9 cellular contexts compared by ENCODE assay signal in genomic region chr7:17275749-17276671, GRCh38. TPM values are rescaled to one million over a fixed set of nuclear protein-coding genes. Genes with fewer than 3 reads are reported as not detected.
DNase-seq lines count a peak whose midpoint lies in the region; ATAC-seq and TF ChIP-seq lines count a peak whose summit lies in the region.
"Had no signal": no experiment of that assay in that cellular context is flagged by ENCODE, and none has a peak within 500 bp of the region (broad histone marks: within the 10 kb centered on the region; RNA-seq: fewer than 3 reads in every experiment).

No MANE protein-coding gene starts in this region.

- CTCF ChIA-PET in AG04450 (lab: Charles Lee) = interaction anchor here (0.6 to 2.9 kb wide), 4 partner anchors 22 to 358 kb away, joined by 5 to 22 read pairs (median 8); no protein-coding TSS in a partner anchor

- H3K9me3 ChIP-seq in AG04450 (ENCODE audit: control insufficient read depth, insufficient read depth, low read length) = peaks cover 7% of the 10 kb centered on the region

- H3K36me3 Mint-ChIP-seq in nephron (ENCODE audit: low read depth) = no peaks in the 10 kb centered on the region

- H3K27ac Mint-ChIP-seq in nephron = peak overlapping the region in 2 of 3 experiments; percentile 15 to 28

- H3K4me3 ChIP-seq in AG04450 (ENCODE audit: low read depth, low read length) (no peak overlapping the region), epithelial cell of esophagus (ENCODE audit: low read length) (no peak overlapping the region)

- ATAC-seq in GM18517 (IDR thresholded peaks at IDR 0.05; ENCODE audit: unreplicated experiment) (no peak), HG03095 (IDR thresholded peaks at IDR 0.05; ENCODE audit: unreplicated experiment) (no peak)

- H3K27me3 ChIP-seq in AG04450 (ENCODE audit: control insufficient read depth, insufficient read depth, low read length) = no peaks in the 10 kb centered on the region

- DNase-seq in AG04450 (ENCODE audit: low read depth, low spot score) = peak; percentile 79
- peak; percentile 74 for DNase-seq in MV-4-11 (lab: John Stamatoyannopoulos, UW)
- DNase-seq in epithelial cell of esophagus (ENCODE audit: low read depth) = peak; percentile 81
- no peak for DNase-seq in activated gamma-delta T cell (lab: John Stamatoyannopoulos, UW)
- DNase-seq in NCI-H2081 treated with DMSO at 0.1 percent for 48 hours (lab: John Stamatoyannopoulos, UW) = no peak
- DNase-seq: activated CD8-positive, alpha-beta memory T cell treated with anti-CD3 and anti-CD28 coated beads, Interleukin-2, amount 50 U/mL, for 4 hours had no signal

- H3K27ac ChIP-seq in AG04450 (ENCODE audit: low read depth, low read length) = peak overlapping the region; percentile 84

- POLR2A ChIA-PET in AG04450 (lab: Yijun Ruan, JAX) = interaction anchor here (0.6 to 1.0 kb wide), 3 partner anchors 22 to 133 kb away, joined by 3 to 5 read pairs (median 3); partner anchors contain the start of gene AHR

- peaks cover 22% of the 10 kb centered on the region for H3K4me1 Mint-ChIP-seq in nephron

- H3K9me3 Mint-ChIP-seq in nephron = peaks cover 12% of the 10 kb centered on the region

- no peak overlapping the region for H3K4me3 Mint-ChIP-seq in nephron

- TF ChIP-seq CTCF in AG04450 (IDR thresholded peaks at IDR 0.05; ENCODE audit: low read depth, low read length) (no peak), epithelial cell of esophagus (IDR thresholded peaks at IDR 0.05; ENCODE audit: insufficient read depth, low read depth, low read length, missing control alignments) (no peak), nephron (IDR thresholded peaks at IDR 0.05; ENCODE audit: unreplicated experiment in 3 of 3) (no peak)

- peaks cover 5% of the 10 kb centered on the region for H3K27me3 Mint-ChIP-seq in nephron (ENCODE audit: low read depth)

RNA-seq across cellular contexts. Expression of gene AHR, which starts 22.4 kb away (rescaled TPM):
- polyA plus RNA-seq in AG04450 (2011; rRNA removed) = 9.8 and 12.1 TPM in 2 replicates
- polyA minus RNA-seq in AG04450 (2011; rRNA and poly(A)+ RNA removed) = 9.6 and 15.1 TPM in 2 replicates

Comparison
In these comparisons a context has a peak if more than half of its experiments do, and no peak if none do; other contexts are left out.
1. DNase-seq: peak in AG04450 (single experiment), MV-4-11 (single experiment) and epithelial cell of esophagus (single experiment); none in activated gamma-delta T cell (single experiment) and NCI-H2081 treated with DMSO at 0.1 percent for 48 hours (single experiment).